Comparison of ENCODE assay signal across 1 cellular context in the genomic region with DNA sequence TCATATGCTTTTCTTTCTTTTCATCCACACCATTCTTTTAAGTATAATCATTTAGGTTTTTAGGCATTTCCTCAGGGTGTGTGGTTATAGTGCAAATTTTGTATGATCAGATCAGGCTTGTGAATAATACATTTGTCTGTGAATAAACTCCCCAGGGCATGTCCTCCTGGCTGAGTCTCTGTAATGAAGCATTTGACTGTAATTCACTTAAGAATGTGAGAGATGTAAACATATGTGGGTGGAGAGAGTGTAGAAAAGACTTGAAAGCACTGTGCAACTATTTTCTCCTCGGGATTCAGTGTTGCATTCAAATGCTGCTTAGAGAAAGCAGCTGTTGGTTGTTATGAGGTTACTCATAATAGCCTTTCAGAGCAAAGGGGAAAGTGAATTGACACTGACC.
TF ChIP-seq lines count a peak whose summit lies in the region.

No MANE protein-coding gene starts in this region.

TF ChIP-seq in IMR-90, 13 proteins besides CTCF, POLR2A, EP300 and RAD21:
- TF ChIP-seq CEBPB (IDR thresholded peaks at IDR 0.05; ENCODE audit: low read depth, low read length) (peak; percentile 62), MXI1 (IDR thresholded peaks at IDR 0.05; ENCODE audit: borderline replicate concordance, low read depth, low read length) (no peak), NFE2L2 (IDR thresholded peaks at IDR 0.05; ENCODE audit: low read depth, low read length) (no peak), CHD1 (IDR thresholded peaks at IDR 0.05; ENCODE audit: low read depth, low read length) (0 out of 2 replicates have a peak, but pooled peaks have one; percentile 79), SMC3 (IDR thresholded peaks at IDR 0.05; ENCODE audit: low read depth, low read length) (0 out of 2 replicates have a peak, but pooled peaks have one; percentile 6), MAFK (IDR thresholded peaks at IDR 0.05; ENCODE audit: low read depth, low read length) (no peak), USF2 (IDR thresholded peaks at IDR 0.05; ENCODE audit: low read depth, low read length) (no peak), FOS (IDR thresholded peaks at IDR 0.05; ENCODE audit: low read depth, low read length) (peak; percentile 27; the same call in 1 of the 2 replicates), MAZ (IDR thresholded peaks at IDR 0.05; ENCODE audit: borderline replicate concordance, low read depth, low read length) (no peak), BHLHE40 (IDR thresholded peaks at IDR 0.05; ENCODE audit: low read depth, low read length) (peak; percentile 56), RCOR1 (IDR thresholded peaks at IDR 0.05; ENCODE audit: insufficient replicate concordance, low read length) (peak; percentile 91)
- TF ChIP-seq, protein P1, sequence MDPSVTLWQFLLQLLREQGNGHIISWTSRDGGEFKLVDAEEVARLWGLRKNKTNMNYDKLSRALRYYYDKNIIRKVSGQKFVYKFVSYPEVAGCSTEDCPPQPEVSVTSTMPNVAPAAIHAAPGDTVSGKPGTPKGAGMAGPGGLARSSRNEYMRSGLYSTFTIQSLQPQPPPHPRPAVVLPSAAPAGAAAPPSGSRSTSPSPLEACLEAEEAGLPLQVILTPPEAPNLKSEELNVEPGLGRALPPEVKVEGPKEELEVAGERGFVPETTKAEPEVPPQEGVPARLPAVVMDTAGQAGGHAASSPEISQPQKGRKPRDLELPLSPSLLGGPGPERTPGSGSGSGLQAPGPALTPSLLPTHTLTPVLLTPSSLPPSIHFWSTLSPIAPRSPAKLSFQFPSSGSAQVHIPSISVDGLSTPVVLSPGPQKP (IDR thresholded peaks at IDR 0.05; ENCODE audit: borderline replicate concordance, low read depth, low read length) = no peak
